ENCODE assay signal across 11 cellular contexts in genomic region chr20:25282034-25282781, GRCh38. TPM values are rescaled to one million over a fixed set of nuclear protein-coding genes. Genes with fewer than 3 reads are reported as not detected.
DNase-seq lines count a peak whose midpoint lies in the region; ATAC-seq and TF ChIP-seq lines count a peak whose summit lies in the region.
"Had no signal": no experiment of that assay in that cellular context is flagged by ENCODE, and none has a peak within 500 bp of the region (broad histone marks: within the 10 kb centered on the region; RNA-seq: fewer than 3 reads in every experiment).

No MANE protein-coding gene starts in this region.

- H3K23ac ChIP-seq in trophoblast cell (ENCODE audit: low read length): no peak overlapping the region

- peak; percentile 12 for DNase-seq in activated CD8-positive, alpha-beta memory T cell treated with anti-CD3 and anti-CD28 coated beads, Interleukin-2, amount 50 U/mL, for 4 hours
- DNase-seq in activated CD8-positive, alpha-beta memory T cell treated with anti-CD3 and anti-CD28 coated beads, Interleukin-2, amount 10 ng/mL, durations not matched to agents 7 days and 5 days: no peak
- peak; percentile 53 for DNase-seq in NCI-H510A (lab: John Stamatoyannopoulos, UW)
- peak; percentile 41 for DNase-seq in cardiac septum (ENCODE audit: low spot score)
- DNase-seq in thyroid gland: peak; percentile 0 to 2
- no peak for DNase-seq in SW 1271 (lab: John Stamatoyannopoulos, UW)
- no peak for DNase-seq in trophoblast cell
- DNase-seq: activated CD4-positive, alpha-beta T cell treated with anti-CD3 and anti-CD28 coated beads for 4 hours; NCI-H446 had no signal

- H2BK120ac ChIP-seq in trophoblast cell (ENCODE audit: insufficient read depth, low read length, poor library complexity): no peak overlapping the region

- H3K4me1 ChIP-seq in thyroid gland: peaks cover 0 to 13% of the 10 kb centered on the region in 2 donors
- H3K4me1 ChIP-seq in trophoblast cell (ENCODE audit: control insufficient read depth in 1 of 2, insufficient read depth in 2 of 2, low read length in 2 of 2): no peaks in the 10 kb centered on the region

- no peaks in the 10 kb centered on the region for H3K9me3 Mint-ChIP-seq in activated CD8-positive, alpha-beta memory T cell treated with anti-CD3 and anti-CD28 coated beads, Interleukin-2, amount 10 ng/mL, durations not matched to agents 7 days and 5 days (ENCODE audit: low read depth)
- H3K9me3 Mint-ChIP-seq: type B pancreatic cell had no signal

- no peak overlapping the region for H4K12ac ChIP-seq in trophoblast cell (ENCODE audit: low read depth, low read length)

- H3K36me3 Mint-ChIP-seq in activated CD8-positive, alpha-beta memory T cell treated with anti-CD3 and anti-CD28 coated beads, Interleukin-2, amount 10 ng/mL, durations not matched to agents 7 days and 5 days: peaks cover 6% of the 10 kb centered on the region

- H3K4me3 Mint-ChIP-seq in activated CD8-positive, alpha-beta memory T cell treated with anti-CD3 and anti-CD28 coated beads, Interleukin-2, amount 10 ng/mL, durations not matched to agents 7 days and 5 days: no peak overlapping the region
- H3K4me3 Mint-ChIP-seq: type B pancreatic cell had no signal

- H3K27ac Mint-ChIP-seq in activated CD8-positive, alpha-beta memory T cell treated with anti-CD3 and anti-CD28 coated beads, Interleukin-2, amount 10 ng/mL, durations not matched to agents 7 days and 5 days: no peak overlapping the region
- H3K27ac Mint-ChIP-seq: type B pancreatic cell had no signal

- H3K4me2 ChIP-seq in trophoblast cell (ENCODE audit: low read length): no peak overlapping the region

- 93 to 95% methylated on average over 8 to 10 of the region's 22 CpGs for WGBS in thyroid gland, 2 donors
- WGBS in trophoblast cell (ENCODE audit: extremely low coverage, insufficient coverage, insufficient read length): no CpG with 5 or more reads among the region's 22 CpGs

- no peak overlapping the region for H3K4ac ChIP-seq in trophoblast cell (ENCODE audit: low read depth, low read length)

- H2BK12ac ChIP-seq in trophoblast cell (ENCODE audit: low read length): no peak overlapping the region

- no peak overlapping the region for H2AFZ ChIP-seq in trophoblast cell (ENCODE audit: insufficient read depth, low read length, poor library complexity)

- H3K4me1 Mint-ChIP-seq in activated CD8-positive, alpha-beta memory T cell treated with anti-CD3 and anti-CD28 coated beads, Interleukin-2, amount 10 ng/mL, durations not matched to agents 7 days and 5 days: no peaks in the 10 kb centered on the region

- no peak for TF ChIP-seq POLR2A in thyroid gland (IDR thresholded peaks at IDR 0.05)

- H3K27ac ChIP-seq in thyroid gland: no peak overlapping the region
- no peak overlapping the region for H3K27ac ChIP-seq in trophoblast cell (ENCODE audit: low read depth, low read length)

- H3K27me3 ChIP-seq in thyroid gland (no peaks in the 10 kb centered on the region), trophoblast cell (ENCODE audit: insufficient read depth, low read length) (no peaks in the 10 kb centered on the region)

- H3K79me2 ChIP-seq in trophoblast cell (ENCODE audit: control insufficient read depth, insufficient read depth, low read length, poor library complexity): no peaks in the 10 kb centered on the region

- no peak overlapping the region for H4K91ac ChIP-seq in trophoblast cell (ENCODE audit: low read depth, low read length)

- no peak overlapping the region for H3K18ac ChIP-seq in trophoblast cell (ENCODE audit: low read length)

- H4K8ac ChIP-seq in trophoblast cell (ENCODE audit: low read depth, low read length): no peak overlapping the region

- no peak overlapping the region for H3K14ac ChIP-seq in trophoblast cell (ENCODE audit: low read length)

- no peak overlapping the region for H2BK5ac ChIP-seq in trophoblast cell (ENCODE audit: low read depth, low read length, poor library complexity)

- ATAC-seq in activated CD8-positive, alpha-beta memory T cell treated with anti-CD3 and anti-CD28 coated beads, Interleukin-2, amount 10 ng/mL, durations not matched to agents 7 days and 5 days: no peak
- no peak for ATAC-seq in GM21390 (IDR thresholded peaks at IDR 0.05; ENCODE audit: unreplicated experiment)

- CTCF ChIA-PET in activated CD8-positive, alpha-beta memory T cell treated with anti-CD3 and anti-CD28 coated beads, Interleukin-2, amount 10 ng/mL, durations not matched to agents 7 days and 5 days (lab: Charles Lee): no interaction called here

- TF ChIP-seq CTCF in thyroid gland (IDR thresholded peaks at IDR 0.05): no peak

- H2AK5ac ChIP-seq in trophoblast cell (ENCODE audit: low read length): no peak overlapping the region

- H3K36me3 ChIP-seq in thyroid gland (peaks cover 60 to 66% of the 10 kb centered on the region in 2 donors), trophoblast cell (ENCODE audit: control insufficient read depth in 1 of 2, insufficient read depth in 2 of 2, low read length in 2 of 2) (peaks cover 85 to 92% of the 10 kb centered on the region in 2 experiments)

- intact Hi-C loops in cardiac septum (cut with DNase I) (no loop called here), thyroid gland (cut with DNase I) (no loop called here)

- H3K9ac ChIP-seq in trophoblast cell (ENCODE audit: low read length): no peak overlapping the region

- H3K4me3 ChIP-seq in thyroid gland (replicated peaks in 1 of 3) (no peak overlapping the region), trophoblast cell (ENCODE audit: low read depth, low read length) (no peak overlapping the region)

- H3K9me3 ChIP-seq in thyroid gland (no peaks in the 10 kb centered on the region), trophoblast cell (ENCODE audit: insufficient read depth, low read depth, low read length) (peaks cover 4% of the 10 kb centered on the region)

- H3K27me3 Mint-ChIP-seq in activated CD8-positive, alpha-beta memory T cell treated with anti-CD3 and anti-CD28 coated beads, Interleukin-2, amount 10 ng/mL, durations not matched to agents 7 days and 5 days: no peaks in the 10 kb centered on the region
- H3K27me3 Mint-ChIP-seq: type B pancreatic cell had no signal

- no peaks in the 10 kb centered on the region for H3K79me1 ChIP-seq in trophoblast cell (ENCODE audit: low read length)

RNA-seq across cellular contexts. Expression of gene PYGB, which starts 34.3 kb away (rescaled TPM):
- total RNA-seq in activated CD8-positive, alpha-beta memory T cell treated with anti-CD3 and anti-CD28 coated beads, Interleukin-2, amount 10 ng/mL, durations not matched to agents 7 days and 5 days: 10 to 100 TPM; 28.4 to 36.8 TPM
- total RNA-seq in cardiac septum: 386 TPM
- total RNA-seq in thyroid gland: 100 to 1,000 TPM in 1 of 4 donors, 10 to 100 TPM in 3; 83.2 to 141 (median 94.6) TPM
- 21.3 and 22.0 TPM in 2 replicates for polyA plus RNA-seq in trophoblast cell (2013)

Comparison
In these comparisons a context has a peak if more than half of its experiments do, and no peak if none do; other contexts are left out.
1. DNase-seq: peak in activated CD8-positive, alpha-beta memory T cell treated with anti-CD3 and anti-CD28 coated beads, Interleukin-2, amount 50 U/mL, for 4 hours (single experiment), NCI-H510A (single experiment), cardiac septum (single experiment) and thyroid gland (2 of 2); none in activated CD8-positive, alpha-beta memory T cell treated with anti-CD3 and anti-CD28 coated beads, Interleukin-2, amount 10 ng/mL, durations not matched to agents 7 days and 5 days (single experiment), SW 1271 (0 of 2) and trophoblast cell (0 of 2).